ENCODE assay signal across 8 cellular contexts in the genomic region with DNA sequence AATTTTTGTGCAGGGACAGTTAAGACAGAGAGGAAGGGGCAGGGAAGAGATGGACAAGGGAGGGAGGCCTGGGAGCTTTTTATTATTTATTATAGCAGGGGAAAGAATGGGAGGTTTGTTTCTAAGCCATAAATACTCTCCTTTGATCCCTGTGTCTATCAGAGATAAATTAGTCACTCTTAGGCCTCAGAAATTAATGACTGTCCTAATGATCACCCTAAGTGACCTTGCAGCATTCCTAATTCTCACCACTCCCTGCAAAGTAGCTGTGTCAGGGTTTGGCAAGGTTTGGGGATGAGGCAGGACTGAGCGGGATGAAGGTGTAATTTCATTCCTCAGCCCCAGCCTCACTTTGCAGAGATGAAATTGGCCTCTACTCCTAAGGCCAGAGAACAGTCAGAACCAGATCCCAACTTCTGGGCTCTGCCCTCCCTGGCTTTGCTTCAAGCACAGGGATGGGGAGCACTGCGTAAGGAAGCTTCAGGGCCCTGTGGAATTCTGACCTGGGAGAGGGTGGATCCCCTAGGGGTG.
DNase-seq lines count a peak whose midpoint lies in the region; ATAC-seq and TF ChIP-seq lines count a peak whose summit lies in the region.

No MANE protein-coding gene starts in this region.

- H3K9ac ChIP-seq in OCI-LY1 (ENCODE audit: low read length) (no peak overlapping the region), duodenal mucosa (ENCODE audit: low read depth in 1 of 2, low read length in 2 of 2) (peak overlapping the region; percentile 23 to 44), MM.1S (ENCODE audit: low read length) (no peak overlapping the region)

- H3K36me3 ChIP-seq in OCI-LY1 (ENCODE audit: insufficient read depth, low read length) = no peaks in the 10 kb centered on the region
- H3K36me3 ChIP-seq in duodenal mucosa (ENCODE audit: control insufficient read depth in 1 of 2, insufficient read depth in 2 of 2, low read length in 2 of 2) = no peaks in the 10 kb centered on the region
- no peaks in the 10 kb centered on the region for H3K36me3 ChIP-seq in transverse colon
- no peaks in the 10 kb centered on the region for H3K36me3 ChIP-seq in MM.1S (replicated peaks; ENCODE audit: insufficient read depth, low read length)

- ATAC-seq in HG03439 (IDR thresholded peaks at IDR 0.05; ENCODE audit: unreplicated experiment) = no peak
- ATAC-seq in GM21717 (IDR thresholded peaks at IDR 0.05; ENCODE audit: unreplicated experiment) = no peak

- no peaks in the 10 kb centered on the region for H3K79me2 ChIP-seq in OCI-LY1 (ENCODE audit: insufficient read depth, low read length)
- no peaks in the 10 kb centered on the region for H3K79me2 ChIP-seq in MM.1S (ENCODE audit: low read length)

- DNase-seq in transverse colon (no peak), MM.1S (no peak), NCI-H2107 (lab: John Stamatoyannopoulos, UW) (no peak)

- peaks cover 12% of the 10 kb centered on the region for H3K27me3 Mint-ChIP-seq in nephron (ENCODE audit: low read depth)

- H3K36me3 Mint-ChIP-seq in nephron (ENCODE audit: low read depth) = no peaks in the 10 kb centered on the region

- no peaks in the 10 kb centered on the region for H4K20me1 ChIP-seq in OCI-LY1 (ENCODE audit: insufficient read depth, low read length)
- H4K20me1 ChIP-seq in MM.1S (ENCODE audit: insufficient read depth, low read length) = no peaks in the 10 kb centered on the region

- H3K27ac ChIP-seq in OCI-LY1 (ENCODE audit: low read depth, low read length, poor library complexity, severe bottlenecking) (peak overlapping the region; percentile 49), duodenal mucosa (ENCODE audit: low read depth, low read length) (no peak overlapping the region), transverse colon (peak overlapping the region; percentile 46 to 86 (median 64)), MM.1S (ENCODE audit: low read length) (no peak overlapping the region)

- WGBS in transverse colon (ENCODE audit: low coverage in 1 of 2), 2 donors = 77% methylated on average over 2 of the region's 2 CpGs; no CpG with 5 or more reads in 1 of the 2 donors

- peak overlapping the region; percentile 77 to 90 (median 85) for H3K27ac Mint-ChIP-seq in nephron

- H3F3A ChIP-seq in OCI-LY1 (ENCODE audit: insufficient read depth, low read length) (no peaks in the 10 kb centered on the region), MM.1S (ENCODE audit: insufficient read depth, low read length) (peaks cover 25% of the 10 kb centered on the region)

- H2AFZ ChIP-seq in OCI-LY1 (ENCODE audit: low read length) (no peak overlapping the region), MM.1S (ENCODE audit: low read length) (no peak overlapping the region)

- peaks cover 39% of the 10 kb centered on the region for H3K4me1 ChIP-seq in OCI-LY1 (ENCODE audit: insufficient read depth, low read length, severe bottlenecking)
- H3K4me1 ChIP-seq in duodenal mucosa (ENCODE audit: control insufficient read depth in 1 of 2, insufficient read depth in 2 of 2, low read length in 2 of 2) = peaks cover 34 to 43% of the 10 kb centered on the region in 2 donors
- H3K4me1 ChIP-seq in transverse colon = peaks cover 9 to 19% (median 13%) of the 10 kb centered on the region in 4 donors
- H3K4me1 ChIP-seq in MM.1S (ENCODE audit: low read length) = peaks cover 34% of the 10 kb centered on the region

- no peaks in the 10 kb centered on the region for H3K9me3 Mint-ChIP-seq in nephron

- in situ Hi-C loops in transverse colon (cut with MboI; ENCODE audit: low pct_ligation_motif_present in 1 of 4, low pct_unique_long_range_greater_than_20kb in 1 of 4, low sequenced_read_pairs in 3 of 4) = loop anchor here (5.0 to 25.0 kb wide), 7 partner anchors 206 to 496 kb away; no protein-coding TSS in a partner anchor

- H3K9me3 ChIP-seq in OCI-LY1 (ENCODE audit: low read length) = no peaks in the 10 kb centered on the region
- H3K9me3 ChIP-seq in duodenal mucosa (ENCODE audit: control insufficient read depth in 1 of 2, low read length in 2 of 2) = no peaks in the 10 kb centered on the region
- H3K9me3 ChIP-seq in transverse colon = no peaks in the 10 kb centered on the region
- H3K9me3 ChIP-seq in MM.1S (replicated peaks; ENCODE audit: insufficient read depth, low read length) = no peaks in the 10 kb centered on the region

- peak overlapping the region in 1 of 3 experiments; percentile 5 for H3K4me3 Mint-ChIP-seq in nephron

- H3K9me2 ChIP-seq in OCI-LY1 (ENCODE audit: low read depth, low read length) (no peaks in the 10 kb centered on the region), MM.1S (replicated peaks; ENCODE audit: insufficient read depth, low read length) (no peaks in the 10 kb centered on the region)

- TF ChIP-seq EP300 in transverse colon (IDR thresholded peaks at IDR 0.05; ENCODE audit: low read depth) = no peak

- no peak overlapping the region for H3K4me2 ChIP-seq in OCI-LY1 (ENCODE audit: low read length)
- H3K4me2 ChIP-seq in MM.1S (ENCODE audit: low read depth, low read length) = no peak overlapping the region

- no peak for TF ChIP-seq POLR2A in transverse colon (IDR thresholded peaks at IDR 0.05)

- intact Hi-C loops in transverse colon (cut with DNase I; ENCODE audit: low total_unique reads) = loop anchor here (10.0 kb wide), 1 partner anchor 216 kb away; a partner anchor contains a TSS

- TF ChIP-seq CTCF in OCI-LY1 (IDR thresholded peaks at IDR 0.05; ENCODE audit: low read length) (no peak), nephron (IDR thresholded peaks at IDR 0.05; ENCODE audit: unreplicated experiment in 3 of 3) (no peak), transverse colon (IDR thresholded peaks at IDR 0.05) (no peak), MM.1S (IDR thresholded peaks at IDR 0.05; ENCODE audit: low read length) (no peak)

- H3K27me3 ChIP-seq in OCI-LY1 (ENCODE audit: insufficient read depth, low read length) = no peaks in the 10 kb centered on the region
- no peaks in the 10 kb centered on the region for H3K27me3 ChIP-seq in duodenal mucosa (ENCODE audit: control insufficient read depth in 1 of 2, insufficient read depth in 2 of 2, low read length in 2 of 2)
- no peaks in the 10 kb centered on the region for H3K27me3 ChIP-seq in transverse colon
- H3K27me3 ChIP-seq in MM.1S (replicated peaks; ENCODE audit: insufficient read depth, low read length) = no peaks in the 10 kb centered on the region

- peaks cover 30% of the 10 kb centered on the region for H3K4me1 Mint-ChIP-seq in nephron

- H3K4me3 ChIP-seq in OCI-LY1 (ENCODE audit: low read depth, low read length, poor library complexity, severe bottlenecking) (no peak overlapping the region), duodenal mucosa (ENCODE audit: low read depth in 1 of 2, low read length in 2 of 2) (no peak overlapping the region), transverse colon (no peak overlapping the region), MM.1S (ENCODE audit: low read length) (no peak overlapping the region)

Comparison
In these comparisons a context has a peak if more than half of its experiments do, and no peak if none do; other contexts are left out.
1. H3K27ac ChIP-seq: peak in OCI-LY1 (single experiment) and transverse colon (4 of 4); none in duodenal mucosa (single experiment) and MM.1S (single experiment).
2. H3K9ac ChIP-seq: peak in duodenal mucosa (2 of 2); none in OCI-LY1 (single experiment) and MM.1S (single experiment).